ENCODE assay signal across 8 cellular contexts in genomic region chr6:159761873-159762680, GRCh38. TPM values are rescaled to one million over a fixed set of nuclear protein-coding genes. Genes with fewer than 3 reads are reported as not detected.
DNase-seq lines count a peak whose midpoint lies in the region; ATAC-seq and TF ChIP-seq lines count a peak whose summit lies in the region.

TSS of gene ACAT2 (plus strand) at chr6:159762045. CDS start at chr6:159762088, 43 bp downstream.

- H3K4me3 Mint-ChIP-seq in activated CD4-positive, alpha-beta T cell treated with anti-CD3 and anti-CD28 coated beads for 36 hours, result peak within 1 kb of the TSS; percentile 95
- peak within 1 kb of the TSS; percentile 85 for H3K4me3 Mint-ChIP-seq in chondrocyte (ENCODE audit: unreplicated experiment)

- peak within 1 kb of the TSS; percentile 95 for H3K27ac Mint-ChIP-seq in activated CD4-positive, alpha-beta T cell treated with anti-CD3 and anti-CD28 coated beads for 36 hours
- H3K27ac Mint-ChIP-seq in chondrocyte (ENCODE audit: unreplicated experiment), result peak within 1 kb of the TSS; percentile 98

- H4K20me1 ChIP-seq in BLaER1, result no peaks in the 10 kb centered on the region

- H3K36me3 ChIP-seq in BLaER1 (peaks cover 53% of the 10 kb centered on the region), kidney epithelial cell (ENCODE audit: control insufficient read depth, insufficient read depth, low read length) (peaks cover 4% of the 10 kb centered on the region)

- H3K9ac ChIP-seq in BLaER1, result peak within 1 kb of the TSS; percentile 92

- H3K27ac ChIP-seq in BLaER1, result peak within 1 kb of the TSS; percentile 95

- H3K9me3 Mint-ChIP-seq in activated CD4-positive, alpha-beta T cell treated with anti-CD3 and anti-CD28 coated beads for 36 hours (ENCODE audit: low read depth), result no peaks in the 10 kb centered on the region
- no peaks in the 10 kb centered on the region for H3K9me3 Mint-ChIP-seq in chondrocyte (ENCODE audit: low read depth)

- H3K4me1 ChIP-seq in BLaER1, result peaks cover 24% of the 10 kb centered on the region

- H3K27me3 ChIP-seq in BLaER1 (no peaks in the 10 kb centered on the region), kidney epithelial cell (ENCODE audit: control insufficient read depth, insufficient read depth, low read length) (no peaks in the 10 kb centered on the region)

- ATAC-seq in GM19324 (IDR thresholded peaks at IDR 0.05; ENCODE audit: low FRiP score, unreplicated experiment) (peak; percentile 97), HG03460 (IDR thresholded peaks at IDR 0.05; ENCODE audit: unreplicated experiment) (peak; percentile 98)
- peak; percentile 97 for ATAC-seq in activated CD4-positive, alpha-beta T cell treated with anti-CD3 and anti-CD28 coated beads for 36 hours

- intact Hi-C loops in activated CD4-positive, alpha-beta T cell treated with anti-CD3 and anti-CD28 coated beads for 36 hours (cut with DNase I, micrococcal nuclease), result loop anchor here (1.0 to 2.0 kb wide), 5 partner anchors 27 to 206 kb away; partner anchors contain the start of genes TCP1 (in 2 of the 2), WTAP (in 2 of the 2) and SOD2 (in 1 of the 2)

- peak within 1 kb of the TSS; percentile 92 for H3K4me2 ChIP-seq in BLaER1

- peaks cover 27% of the 10 kb centered on the region for H3K4me1 Mint-ChIP-seq in activated CD4-positive, alpha-beta T cell treated with anti-CD3 and anti-CD28 coated beads for 36 hours
- peaks cover 39% of the 10 kb centered on the region for H3K4me1 Mint-ChIP-seq in chondrocyte (ENCODE audit: low read depth)

- H3K36me3 Mint-ChIP-seq in activated CD4-positive, alpha-beta T cell treated with anti-CD3 and anti-CD28 coated beads for 36 hours (ENCODE audit: low read depth), result peaks cover 50% of the 10 kb centered on the region
- H3K36me3 Mint-ChIP-seq in chondrocyte (ENCODE audit: low read depth), result peaks cover 15% of the 10 kb centered on the region

- DNase-seq in NCI-H524 treated with DMSO at 0.1 percent for 48 hours (lab: John Stamatoyannopoulos, UW) (peak; percentile 94), chondrocyte (ENCODE audit: low spot score) (peak; percentile 99), kidney epithelial cell (ENCODE audit: low read depth) (peak; percentile 71)
- DNase-seq in activated CD4-positive, alpha-beta T cell treated with anti-CD3 and anti-CD28 coated beads for 36 hours, result peak; percentile 96
- DNase-seq in stimulated activated CD4-positive, alpha-beta T cell treated with anti-CD3 and anti-CD28 coated beads, Interleukin-15, amount 100 ng/mL, for 24 hours, result peak; percentile 95

- CTCF ChIA-PET in activated CD4-positive, alpha-beta T cell treated with anti-CD3 and anti-CD28 coated beads for 36 hours (lab: Charles Lee), result interaction anchor here (1.0 to 1.9 kb wide), 5 partner anchors 20 to 38 kb away, joined by 3 to 7 read pairs (median 4); partner anchors contain the start of gene WTAP

- no peaks in the 10 kb centered on the region for H3K9me3 ChIP-seq in BLaER1

- POLR2A ChIA-PET in activated CD4-positive, alpha-beta T cell treated with anti-CD3 and anti-CD28 coated beads for 36 hours (lab: Charles Lee), result interaction anchor here (0.5 to 4.3 kb wide), 7 partner anchors 10 to 65 kb away, joined by 3 to 24 read pairs (median 4); partner anchors contain the start of genes TCP1 and WTAP

- H3K27me3 Mint-ChIP-seq in activated CD4-positive, alpha-beta T cell treated with anti-CD3 and anti-CD28 coated beads for 36 hours, result no peaks in the 10 kb centered on the region
- no peaks in the 10 kb centered on the region for H3K27me3 Mint-ChIP-seq in chondrocyte (ENCODE audit: low read depth)

- H3K4me3 ChIP-seq in BLaER1 (peak within 1 kb of the TSS; percentile 91), kidney epithelial cell (ENCODE audit: low read depth, low read length) (peak within 1 kb of the TSS; percentile 63)

- TF ChIP-seq CTCF in chondrocyte (IDR thresholded peaks at IDR 0.05) (no peak), kidney epithelial cell (IDR thresholded peaks at IDR 0.05; ENCODE audit: insufficient read depth, low read length, poor library complexity, severe bottlenecking) (no peak)

RNA-seq across cellular contexts. Expression of gene ACAT2, which starts in this region (rescaled TPM):
- 10 to 100 TPM; 55.0 to 82.1 TPM for total RNA-seq in activated CD4-positive, alpha-beta T cell treated with anti-CD3 and anti-CD28 coated beads for 36 hours
- total RNA-seq in chondrocyte (36.0 to 43.5 TPM (median 38.4 TPM) in 3 replicates), kidney epithelial cell (26.6 and 34.1 TPM in 2 replicates)

Comparison
In these comparisons a context has a peak if more than half of its experiments do, and no peak if none do; other contexts are left out.
1. Peak in every context shown above with its lines: DNase-seq, ATAC-seq, H3K4me3 ChIP-seq and H3K27ac ChIP-seq.